8 cellular contexts compared by ENCODE assay signal in genomic region chr5:65562731-65563701, GRCh38. TPM values are rescaled to one million over a fixed set of nuclear protein-coding genes. Genes with fewer than 3 reads are reported as not detected.
A peak's percentile ranks its signal among the peaks of the same experiment; 100 is the strongest.
DNase-seq lines count a peak whose midpoint lies in the region; ATAC-seq and TF ChIP-seq lines count a peak whose summit lies in the region.

CENPK (minus strand) TSS chr5:65563168; CDS start chr5:65554907, 8,261 bp downstream.
PPWD1 (plus strand) TSS chr5:65563296; CDS start chr5:65563311, 15 bp downstream.

- H3K27me3 Mint-ChIP-seq in activated CD4-positive, alpha-beta T cell treated with anti-CD3 and anti-CD28 coated beads, Interleukin-2, amount 10 ng/mL, durations not matched to agents 24 days and 14 days = no peaks in the 10 kb centered on the region

- peak; percentile 81 for DNase-seq in BJ (ENCODE audit: low read depth)
- DNase-seq in NCI-H526 treated with DMSO at 0.1 percent for 48 hours (lab: John Stamatoyannopoulos, UW) = peak; percentile 86
- peak; percentile 98 for DNase-seq in activated CD4-positive, alpha-beta T cell treated with anti-CD3 and anti-CD28 coated beads, Interleukin-2, amount 10 ng/mL, durations not matched to agents 24 days and 14 days
- peak; percentile 23 for DNase-seq in cortex of kidney (lab: John Stamatoyannopoulos, UW)
- peak; percentile 95 to 96 for DNase-seq in left colon
- peak; percentile 97 for DNase-seq in stimulated activated CD4-positive, alpha-beta T cell treated with anti-CD3 and anti-CD28 coated beads, Interleukin-1b, Interleukin-23, amount 100 ng/mL, for 48 hours

- POLR2A ChIA-PET in BJ (lab: Charles Lee) = no interaction called here

- H3K4me3 Mint-ChIP-seq in activated CD4-positive, alpha-beta T cell treated with anti-CD3 and anti-CD28 coated beads, Interleukin-2, amount 10 ng/mL, durations not matched to agents 24 days and 14 days = peak within 1 kb of the TSS; percentile 91

- no peaks in the 10 kb centered on the region for H3K36me3 ChIP-seq in BJ (ENCODE audit: control insufficient read depth, insufficient read depth, low read length)

- H3K36me3 Mint-ChIP-seq in activated CD4-positive, alpha-beta T cell treated with anti-CD3 and anti-CD28 coated beads, Interleukin-2, amount 10 ng/mL, durations not matched to agents 24 days and 14 days (ENCODE audit: low read depth) = peaks cover 38% of the 10 kb centered on the region

- H3K9me3 Mint-ChIP-seq in activated CD4-positive, alpha-beta T cell treated with anti-CD3 and anti-CD28 coated beads, Interleukin-2, amount 10 ng/mL, durations not matched to agents 24 days and 14 days = no peaks in the 10 kb centered on the region

- H3K4me1 Mint-ChIP-seq in activated CD4-positive, alpha-beta T cell treated with anti-CD3 and anti-CD28 coated beads, Interleukin-2, amount 10 ng/mL, durations not matched to agents 24 days and 14 days = peaks cover 50% of the 10 kb centered on the region

- peak; percentile 100 for ATAC-seq in GM19324 (IDR thresholded peaks at IDR 0.05; ENCODE audit: low FRiP score, unreplicated experiment)
- peak; percentile 95 for ATAC-seq in HG03469 (IDR thresholded peaks at IDR 0.05; ENCODE audit: unreplicated experiment)
- peak; percentile 99 for ATAC-seq in left colon

- intact Hi-C loops in activated CD4-positive, alpha-beta T cell treated with anti-CD3 and anti-CD28 coated beads, Interleukin-2, amount 10 ng/mL, durations not matched to agents 24 days and 14 days (cut with micrococcal nuclease) = loop anchor here (1.0 to 5.0 kb wide), 8 partner anchors 61 to 794 kb away; partner anchors contain the start of genes CWC27, NLN, SGTB and SREK1
- intact Hi-C loops in left colon (cut with DNase I, micrococcal nuclease) = no loop called here

- H3K27me3 ChIP-seq in BJ (ENCODE audit: control insufficient read depth, insufficient read depth, low read length) = no peaks in the 10 kb centered on the region

- TF ChIP-seq CTCF in BJ (IDR thresholded peaks at IDR 0.05; ENCODE audit: insufficient read depth, low read depth, low read length) = no peak

- CTCF ChIA-PET in BJ (lab: Yijun Ruan, JAX) = interaction anchor here (1.1 kb wide), 1 partner anchor 13 kb away, joined by 5 read pairs; no protein-coding TSS in a partner anchor

- H3K4me3 ChIP-seq in BJ (ENCODE audit: low read depth, low read length) = peak within 1 kb of the TSS; percentile 57

- peak within 1 kb of the TSS; percentile 96 for H3K27ac Mint-ChIP-seq in activated CD4-positive, alpha-beta T cell treated with anti-CD3 and anti-CD28 coated beads, Interleukin-2, amount 10 ng/mL, durations not matched to agents 24 days and 14 days

RNA-seq across cellular contexts. Expression of gene CENPK, which starts in this region (rescaled TPM):
- 4.8 and 7.1 TPM in 2 replicates for polyA plus RNA-seq in BJ (2011; rRNA removed)
- 2.2 and 2.6 TPM in 2 replicates for polyA minus RNA-seq in BJ (2011; rRNA and poly(A)+ RNA removed)
- total RNA-seq in activated CD4-positive, alpha-beta T cell treated with anti-CD3 and anti-CD28 coated beads, Interleukin-2, amount 10 ng/mL, durations not matched to agents 24 days and 14 days = 87.8 and 88.8 TPM in 2 replicates
- total RNA-seq in left colon = 1 to 10 TPM; 5.2 to 7.8 TPM

RNA-seq across cellular contexts. Expression of gene PPWD1, which starts in this region (rescaled TPM):
- 2.5 and 8.7 TPM in 2 replicates for polyA plus RNA-seq in BJ (2011; rRNA removed)
- polyA minus RNA-seq in BJ (2011; rRNA and poly(A)+ RNA removed) = 5.9 and 7.2 TPM in 2 replicates
- 53.9 and 55.6 TPM in 2 replicates for total RNA-seq in activated CD4-positive, alpha-beta T cell treated with anti-CD3 and anti-CD28 coated beads, Interleukin-2, amount 10 ng/mL, durations not matched to agents 24 days and 14 days
- 10 to 100 TPM; 23.9 to 29.2 TPM for total RNA-seq in left colon

Comparison
In these comparisons a context has a peak if more than half of its experiments do, and no peak if none do; other contexts are left out.
1. Peak in every context shown above with its lines: DNase-seq, ATAC-seq and H3K4me3 ChIP-seq.
2. RNA of gene CENPK (total RNA-seq): 87.8 to 88.8 TPM in activated CD4-positive, alpha-beta T cell treated with anti-CD3 and anti-CD28 coated beads, Interleukin-2, amount 10 ng/mL, durations not matched to agents 24 days and 14 days; 5.2 to 7.8 TPM in left colon; every median in the first group is over 10 times any median in the second.
3. DNase-seq: peak in every context shown above with its lines; median percentile 98 in activated CD4-positive, alpha-beta T cell treated with anti-CD3 and anti-CD28 coated beads, Interleukin-2, amount 10 ng/mL, durations not matched to agents 24 days and 14 days; 97 in stimulated activated CD4-positive, alpha-beta T cell treated with anti-CD3 and anti-CD28 coated beads, Interleukin-1b, Interleukin-23, amount 100 ng/mL, for 48 hours; 96 in left colon; 86 in NCI-H526 treated with DMSO at 0.1 percent for 48 hours; 81 in BJ; 23 in cortex of kidney.